In genomic region chr2:74740395-74741075, GRCh38 we compare ENCODE assay signal across 9 cellular contexts.
A peak's percentile ranks its signal among the peaks of the same experiment; 100 is the strongest.
DNase-seq lines count a peak whose midpoint lies in the region; ATAC-seq and TF ChIP-seq lines count a peak whose summit lies in the region.
"Had no signal": no experiment of that assay in that cellular context is flagged by ENCODE, and none has a peak within 500 bp of the region (broad histone marks: within the 10 kb centered on the region; RNA-seq: fewer than 3 reads in every experiment).

No MANE protein-coding gene starts in this region.

- ATAC-seq in GM21423 (IDR thresholded peaks at IDR 0.05; ENCODE audit: unreplicated experiment) (no peak), HG02610 (IDR thresholded peaks at IDR 0.05; ENCODE audit: unreplicated experiment) (no peak)

- H3K4me3 ChIP-seq in HEK293 (ENCODE audit: low read depth, low read length) (no peak overlapping the region), skin epidermis (no peak overlapping the region)

- H3K4me1 ChIP-seq in HEK293 (ENCODE audit: control insufficient read depth, insufficient read depth, low read length), result no peaks in the 10 kb centered on the region

- TF ChIP-seq CTCF in HEK293 (tag by site-specific recombination; IDR thresholded peaks at IDR 0.05), result no peak

- POLR2A ChIA-PET in HEK293 (lab: Yijun Ruan, JAX), result interaction anchor here (0.6 kb wide), 1 partner anchor 11 kb away, joined by 4 read pairs; no protein-coding TSS in a partner anchor

- no peaks in the 10 kb centered on the region for H3K36me3 ChIP-seq in HEK293 (ENCODE audit: control insufficient read depth in 2 of 2, insufficient read depth in 1 of 2, low read length in 2 of 2)

- DNase-seq in SK-MEL-5 (ENCODE audit: low read depth, low spot score) (peak; percentile 54), glomerular endothelial cell (ENCODE audit: extremely low read depth, low read depth, low spot score) (peak; percentile 29), KBM-7 (no peak), NCI-H1417 (lab: John Stamatoyannopoulos, UW) (no peak)
- DNase-seq: hippocampal formation had no signal

- H3K9me3 ChIP-seq in HEK293 (ENCODE audit: control insufficient read depth, insufficient read depth, low read depth, low read length), result no peaks in the 10 kb centered on the region

- CTCF ChIA-PET in HEK293 (lab: Yijun Ruan, JAX), result interaction anchor here (0.7 to 1.2 kb wide), 2 partner anchors 24 to 96 kb away, joined by 3 to 5 read pairs; no protein-coding TSS in a partner anchor

- H3K27ac ChIP-seq in HEK293 (ENCODE audit: extremely low read depth, low read depth, low read length), result no peak overlapping the region
- peak overlapping the region in 18 of 21 experiments; percentile 10 to 83 (median 66) for H3K27ac ChIP-seq in skin epidermis

- in situ Hi-C loops in SK-MEL-5 (cut with HindIII; ENCODE audit: low pct_unique_long_range_greater_than_20kb, low sequenced_read_pairs) (no loop called here), KBM-7 (cut with MboI; ENCODE audit: low pct_unique_long_range_greater_than_20kb, low sequenced_read_pairs) (no loop called here)

TF ChIP-seq in HEK293, 187 proteins besides CTCF, POLR2A, EP300 and RAD21 (continues in another document):
- TF ChIP-seq ZNF629 (tag by site-specific recombination; IDR thresholded peaks at IDR 0.05) (peak; percentile 77), PRDM10 (tag by site-specific recombination; IDR thresholded peaks at IDR 0.05) (peak; percentile 73), ZBTB17 (tag by site-specific recombination; IDR thresholded peaks at IDR 0.05) (peak; percentile 37; the same call in 1 of the 2 replicates), ZBTB7A (tag by site-specific recombination; IDR thresholded peaks at IDR 0.05; ENCODE audit: low read depth) (no peak), INSM2 (tag by site-specific recombination; IDR thresholded peaks at IDR 0.05) (no peak), KLF17 (tag by site-specific recombination; IDR thresholded peaks at IDR 0.05) (0 out of 2 replicates have a peak, but pooled peaks have one; percentile 45), ZNF148 (tag by site-specific recombination; IDR thresholded peaks at IDR 0.05; ENCODE audit: borderline replicate concordance) (no peak), ZNF600 (tag by site-specific recombination; IDR thresholded peaks at IDR 0.05) (peak; percentile 63; the same call in 1 of the 2 replicates), ZNF394 (tag by site-specific recombination; IDR thresholded peaks at IDR 0.05; ENCODE audit: borderline replicate concordance) (peak; percentile 17; the same call in 1 of the 2 replicates), ZNF692 (tag by site-specific recombination; IDR thresholded peaks at IDR 0.05) (0 out of 2 replicates have a peak, but pooled peaks have one; percentile 12), SP7 (tag by site-specific recombination; IDR thresholded peaks at IDR 0.05) (peak; percentile 55; the same call in 1 of the 2 replicates), ZEB2 (tag by site-specific recombination; IDR thresholded peaks at IDR 0.05) (peak; percentile 39), ZNF18 (tag by site-specific recombination; IDR thresholded peaks at IDR 0.05) (no peak), KLF1 (tag by site-specific recombination; IDR thresholded peaks at IDR 0.05) (peak; percentile 27; the same call in 1 of the 2 replicates)

Comparison
In these comparisons a context has a peak if more than half of its experiments do, and no peak if none do; other contexts are left out.
1. DNase-seq: peak in SK-MEL-5 (single experiment) and glomerular endothelial cell (single experiment); none in KBM-7 (single experiment) and NCI-H1417 (0 of 3).